Comparison of ENCODE assay signal across 20 cellular contexts in the genomic region with DNA sequence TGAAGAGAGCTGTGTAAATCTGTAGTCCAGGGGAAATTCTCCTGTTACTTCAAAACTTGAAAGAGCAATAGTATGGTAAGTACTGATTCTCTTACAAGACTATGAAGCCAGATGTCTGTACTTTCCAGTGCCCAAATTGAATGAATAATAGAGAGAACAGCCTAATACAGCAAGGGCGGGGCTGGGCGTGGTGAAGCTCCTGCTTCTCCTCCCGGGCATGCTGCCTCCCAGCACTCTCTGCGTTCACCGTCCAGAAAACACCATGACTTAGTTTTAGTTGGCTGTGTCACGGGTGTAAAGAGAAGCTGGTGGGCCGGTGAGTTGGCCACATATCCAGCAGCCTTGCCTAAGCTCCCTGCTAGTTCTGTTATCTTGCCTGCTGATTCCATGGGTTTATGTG. TPM values are rescaled to one million over a fixed set of nuclear protein-coding genes. Genes with fewer than 3 reads are reported as not detected.
"Had no signal": no experiment of that assay in that cellular context is flagged by ENCODE, and none has a peak within 500 bp of the region (broad histone marks: within the 10 kb centered on the region; RNA-seq: fewer than 3 reads in every experiment).

No MANE protein-coding gene starts in this region.

- H3K4me3 Mint-ChIP-seq: naive B cell had no signal

- H3K9me3 ChIP-seq: gastrocnemius medialis had no signal

- H3K27me3 ChIP-seq: gastrocnemius medialis, tibial nerve had no signal

- H3K79me2 ChIP-seq: parathyroid adenoma had no signal

- FAIRE-seq: small intestine had no signal

- H3K27ac ChIP-seq: gastrocnemius medialis, heart right ventricle, parathyroid adenoma, tibial nerve, VCaP had no signal

- ATAC-seq: activated naive CD4-positive, alpha-beta T cell treated with anti-CD3 and anti-CD28 coated beads, Interleukin-2, amount 50 U/mL, for 72 hours; gastrocnemius medialis; heart right ventricle had no signal

- H3K9ac ChIP-seq: parathyroid adenoma had no signal

- H3K4me1 ChIP-seq: gastrocnemius medialis, heart right ventricle, parathyroid adenoma, tibial nerve had no signal

- H3K27ac Mint-ChIP-seq: activated naive CD4-positive, alpha-beta T cell treated with anti-CD3 and anti-CD28 coated beads, Interleukin-2, amount 50 U/mL, for 72 hours; naive B cell had no signal

- H3K4me3 ChIP-seq: gastrocnemius medialis, heart right ventricle, tibial nerve had no signal

- H3K4me1 Mint-ChIP-seq: naive B cell had no signal

- H2AFZ ChIP-seq: parathyroid adenoma had no signal

- H3K36me3 ChIP-seq: gastrocnemius medialis, heart right ventricle, tibial nerve had no signal

- DNase-seq: activated CD4-positive, alpha-beta T cell treated with anti-CD3 and anti-CD28 coated beads for 1 hour; activated CD4-positive, alpha-beta T cell treated with anti-CD3 and anti-CD28 coated beads, Interleukin-2, amount 50 U/mL, for 4 hours; activated T-cell treated with anti-CD3 and anti-CD28 coated beads for 4 hours; central memory CD4-positive, alpha-beta T cell; cortex of kidney; effector memory CD4-positive, alpha-beta T cell; gastrocnemius medialis; heart right ventricle; naive B cell; retina; small intestine; stimulated activated CD4-positive, alpha-beta T cell treated with anti-CD3 and anti-CD28 coated beads, Interleukin-4, amount 100 ng/mL, for 4 hours; stimulated activated CD8-positive, alpha-beta memory T cell treated with anti-CD3 and anti-CD28 coated beads, Interleukin-4, amount 100 ng/mL, for 48 hours; stimulated activated naive CD4-positive, alpha-beta T cell treated with Interleukin-2 at 50 U/mL for 16 hours; substantia nigra had no signal

RNA-seq across cellular contexts. Expression of a gene that starts 40.6 kb away (rescaled TPM):
- total RNA-seq: activated naive CD4-positive, alpha-beta T cell treated with anti-CD3 and anti-CD28 coated beads, Interleukin-2, amount 50 U/mL, for 72 hours; SK-MEL-5 had no signal
